In genomic region chr7:95478139-95479037, GRCh38 we compare ENCODE assay signal across 9 cellular contexts. TPM values are rescaled to one million over a fixed set of nuclear protein-coding genes. Genes with fewer than 3 reads are reported as not detected.
DNase-seq lines count a peak whose midpoint lies in the region; ATAC-seq, FAIRE-seq and TF ChIP-seq lines count a peak whose summit lies in the region.
"Had no signal": no experiment of that assay in that cellular context is flagged by ENCODE, and none has a peak within 500 bp of the region (broad histone marks: within the 10 kb centered on the region; RNA-seq: fewer than 3 reads in every experiment).

No MANE protein-coding gene starts in this region.

- no peak for FAIRE-seq in astrocyte (lab: Jason Lieb, UNC)

- H3K9me3 Mint-ChIP-seq in astrocyte (ENCODE audit: unreplicated experiment) = no peaks in the 10 kb centered on the region

- H3K36me3 Mint-ChIP-seq in astrocyte (ENCODE audit: low read depth, unreplicated experiment) = no peaks in the 10 kb centered on the region

- H3K4me3 ChIP-seq in astrocyte (ENCODE audit: insufficient read depth, low read depth, low read length) = peak overlapping the region; percentile 31

- no peak overlapping the region for H3K4me3 Mint-ChIP-seq in astrocyte (ENCODE audit: unreplicated experiment)

- H3K4me1 ChIP-seq in astrocyte (ENCODE audit: insufficient read depth, low read length) = peaks cover 7% of the 10 kb centered on the region

- no peaks in the 10 kb centered on the region for H3K9me3 ChIP-seq in astrocyte (ENCODE audit: insufficient read depth, low read depth, low read length)

- H3K79me2 ChIP-seq in astrocyte (ENCODE audit: insufficient read depth, low read length) = no peaks in the 10 kb centered on the region

- peak overlapping the region; percentile 64 for H3K27ac Mint-ChIP-seq in astrocyte (ENCODE audit: unreplicated experiment)

- H2AFZ ChIP-seq in astrocyte (ENCODE audit: low read depth, low read length) = peak overlapping the region; percentile 81

- peaks cover 21% of the 10 kb centered on the region for H3K4me1 Mint-ChIP-seq in astrocyte (ENCODE audit: low read depth, unreplicated experiment)

- in situ Hi-C loops in ACHN (cut with HindIII; ENCODE audit: low pct_ligation_motif_present, low pct_unique_long_range_greater_than_20kb, low sequenced_read_pairs) = loop anchor here (25.0 kb wide), 2 partner anchors 241 to 1041 kb away; no protein-coding TSS in a partner anchor

- H3K4me2 ChIP-seq in astrocyte (ENCODE audit: low read length) = peak overlapping the region; percentile 85

- DNase-seq in ACHN = peak; percentile 73
- peak; percentile 82 for DNase-seq in LHCN-M2 (ENCODE audit: low read depth)
- peak; percentile 75 for DNase-seq in astrocyte (ENCODE audit: low read depth)
- DNase-seq in left kidney (ENCODE audit: low read depth, low spot score) = peak; percentile 83
- no peak for DNase-seq in HuH-7 (ENCODE audit: low spot score)
- no peak for DNase-seq in NCI-H1048 (lab: John Stamatoyannopoulos, UW)
- DNase-seq in effector CD8-positive, alpha-beta T cell (lab: John Stamatoyannopoulos, UW) = no peak

- TF ChIP-seq CTCF in astrocyte (IDR thresholded peaks at IDR 0.05; ENCODE audit: insufficient read depth, low read depth, low read length) = peak; percentile 47

- H4K20me1 ChIP-seq in astrocyte (ENCODE audit: insufficient read depth, low read length) = no peaks in the 10 kb centered on the region

- ATAC-seq in HG02885 (IDR thresholded peaks at IDR 0.05; ENCODE audit: poor library complexity, unreplicated experiment) = no peak

- H3K27ac ChIP-seq in astrocyte (ENCODE audit: low read depth, low read length) = no peak overlapping the region

- H3K27me3 ChIP-seq in astrocyte (ENCODE audit: insufficient read depth, low read length) = no peaks in the 10 kb centered on the region

- H3K27me3 Mint-ChIP-seq in astrocyte (ENCODE audit: low read depth, unreplicated experiment) = no peaks in the 10 kb centered on the region

- peak overlapping the region; percentile 49 for H3K9ac ChIP-seq in astrocyte (ENCODE audit: low read length)

- H3K36me3 ChIP-seq in astrocyte (ENCODE audit: insufficient read depth, low read length) = no peaks in the 10 kb centered on the region

RNA-seq across cellular contexts. Expression of gene ASB4, which starts 7.4 kb away (rescaled TPM):
- under 0.01 and 0.06 TPM in 2 replicates for total RNA-seq in LHCN-M2 (2014; rRNA removed)
- polyA plus RNA-seq in LHCN-M2 (2012) = not detected
- not detected in 2 replicates for total RNA-seq in astrocyte
- total RNA-seq: activated CD8-positive, alpha-beta memory T cell treated with anti-CD3 and anti-CD28 coated beads for 36 hours had no signal

RNA-seq across cellular contexts. Expression of gene PON2, which starts 43.6 kb away (rescaled TPM):
- total RNA-seq in LHCN-M2 (2014; rRNA removed) (261 and 272 TPM in 2 replicates), astrocyte (152 and 167 TPM in 2 replicates)
- polyA plus RNA-seq in LHCN-M2 (2012) = 98.1 TPM

Comparison
In these comparisons a context has a peak if more than half of its experiments do, and no peak if none do; other contexts are left out.
1. DNase-seq: peak in ACHN (single experiment), LHCN-M2 (single experiment), astrocyte (single experiment) and left kidney (single experiment); none in HuH-7 (single experiment), NCI-H1048 (single experiment) and effector CD8-positive, alpha-beta T cell (single experiment).